In the genomic region with DNA sequence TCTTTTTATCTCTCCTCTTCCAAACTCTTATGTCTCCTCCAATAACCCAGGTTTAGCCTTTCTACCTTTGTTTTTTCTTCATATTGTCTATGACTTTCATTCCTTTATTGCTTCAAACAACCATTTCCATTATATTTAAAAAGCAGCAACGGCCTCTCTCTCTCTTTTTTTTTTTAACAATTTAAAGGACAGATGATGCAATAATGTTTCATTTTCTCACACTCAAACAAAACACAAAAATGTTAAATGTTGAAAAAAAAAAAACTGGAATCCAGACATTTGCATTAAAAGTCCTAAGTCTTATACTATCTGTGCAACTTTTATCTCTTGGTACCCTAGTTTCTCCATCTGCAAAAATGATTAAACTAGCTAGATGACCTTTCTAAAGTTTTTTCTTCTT, we compare ENCODE assay signal across 22 cellular contexts.
"Had no signal": no experiment of that assay in that cellular context is flagged by ENCODE, and none has a peak within 500 bp of the region (broad histone marks: within the 10 kb centered on the region; RNA-seq: fewer than 3 reads in every experiment).

No MANE protein-coding gene starts in this region.

- FAIRE-seq: small intestine had no signal

- H3K9me3 ChIP-seq: left ventricle myocardium inferior, ovary, prostate gland, sigmoid colon, spleen, tibial nerve, uterus had no signal

- H3K4me1 Mint-ChIP-seq: mesothelial cell of epicardium; stimulated activated effector memory CD8-positive, alpha-beta T cell treated with anti-CD3 and anti-CD28 coated beads, Interleukin-12 subunit alpha, Interleukin-12 subunit beta, amount 100 ng/mL, for 72 hours had no signal

- H3K9me3 Mint-ChIP-seq: mesothelial cell of epicardium; naive B cell; natural killer cell treated with Interleukin-12 subunit alpha and Interleukin-12 subunit beta and Interleukin-15 and Interleukin-18, amount 100 ng/mL, for 72 hours; stimulated activated effector memory CD8-positive, alpha-beta T cell treated with anti-CD3 and anti-CD28 coated beads, Interleukin-12 subunit alpha, Interleukin-12 subunit beta, amount 100 ng/mL, for 72 hours; stimulated activated naive CD8-positive, alpha-beta T cell treated with anti-CD3 and anti-CD28 coated beads, Interleukin-15, amount 100 ng/mL, for 72 hours; type B pancreatic cell had no signal

- H3K4me3 ChIP-seq: left ventricle myocardium inferior, lung, ovary, prostate gland, sigmoid colon, spleen, tibial nerve, uterus had no signal

- DNase-seq: islet precursor cell; left ventricle myocardium inferior; mesendoderm; naive B cell; ovary; retina; right cardiac atrium; sigmoid colon; small intestine; spleen; stimulated activated CD4-positive, alpha-beta T cell treated with anti-CD3 and anti-CD28 coated beads, Interleukin-4, amount 100 ng/mL, for 24 hours; stimulated activated naive CD4-positive, alpha-beta T cell treated with Interleukin-2 at 50 U/mL for 16 hours; stimulated activated naive CD8-positive, alpha-beta T cell treated with anti-CD3 and anti-CD28 coated beads, Interleukin-15, amount 100 ng/mL, for 72 hours; substantia nigra; uterus had no signal

- H3K27ac ChIP-seq: left ventricle myocardium inferior, ovary, prostate gland, sigmoid colon, spleen, tibial nerve, uterus had no signal

- H3K4me1 ChIP-seq: left ventricle myocardium inferior, prostate gland, sigmoid colon, spleen, tibial nerve, uterus had no signal

- H3K36me3 ChIP-seq: ovary, prostate gland, sigmoid colon, uterus had no signal

- H3K27me3 ChIP-seq: ovary, sigmoid colon, spleen, tibial nerve, uterus had no signal

- H3K4me3 Mint-ChIP-seq: mesothelial cell of epicardium; naive B cell; natural killer cell treated with Interleukin-12 subunit alpha and Interleukin-12 subunit beta and Interleukin-15 and Interleukin-18, amount 100 ng/mL, for 72 hours; stimulated activated effector memory CD8-positive, alpha-beta T cell treated with anti-CD3 and anti-CD28 coated beads, Interleukin-12 subunit alpha, Interleukin-12 subunit beta, amount 100 ng/mL, for 72 hours; stimulated activated naive CD8-positive, alpha-beta T cell treated with anti-CD3 and anti-CD28 coated beads, Interleukin-15, amount 100 ng/mL, for 72 hours; type B pancreatic cell had no signal

- H3K27ac Mint-ChIP-seq: mesothelial cell of epicardium; natural killer cell treated with Interleukin-12 subunit alpha and Interleukin-12 subunit beta and Interleukin-15 and Interleukin-18, amount 100 ng/mL, for 72 hours; stimulated activated effector memory CD8-positive, alpha-beta T cell treated with anti-CD3 and anti-CD28 coated beads, Interleukin-12 subunit alpha, Interleukin-12 subunit beta, amount 100 ng/mL, for 72 hours; stimulated activated naive CD8-positive, alpha-beta T cell treated with anti-CD3 and anti-CD28 coated beads, Interleukin-15, amount 100 ng/mL, for 72 hours; type B pancreatic cell had no signal

- ATAC-seq: natural killer cell treated with Interleukin-12 subunit alpha and Interleukin-12 subunit beta and Interleukin-15 and Interleukin-18, amount 100 ng/mL, for 72 hours; right cardiac atrium; stimulated activated effector memory CD8-positive, alpha-beta T cell treated with anti-CD3 and anti-CD28 coated beads, Interleukin-12 subunit alpha, Interleukin-12 subunit beta, amount 100 ng/mL, for 72 hours; stimulated activated naive CD8-positive, alpha-beta T cell treated with anti-CD3 and anti-CD28 coated beads, Interleukin-15, amount 100 ng/mL, for 72 hours had no signal

- H3K27me3 Mint-ChIP-seq: naive B cell; natural killer cell treated with Interleukin-12 subunit alpha and Interleukin-12 subunit beta and Interleukin-15 and Interleukin-18, amount 100 ng/mL, for 72 hours; stimulated activated naive CD8-positive, alpha-beta T cell treated with anti-CD3 and anti-CD28 coated beads, Interleukin-15, amount 100 ng/mL, for 72 hours; type B pancreatic cell had no signal
